Comparison of ENCODE assay signal across 15 cellular contexts in the genomic region with DNA sequence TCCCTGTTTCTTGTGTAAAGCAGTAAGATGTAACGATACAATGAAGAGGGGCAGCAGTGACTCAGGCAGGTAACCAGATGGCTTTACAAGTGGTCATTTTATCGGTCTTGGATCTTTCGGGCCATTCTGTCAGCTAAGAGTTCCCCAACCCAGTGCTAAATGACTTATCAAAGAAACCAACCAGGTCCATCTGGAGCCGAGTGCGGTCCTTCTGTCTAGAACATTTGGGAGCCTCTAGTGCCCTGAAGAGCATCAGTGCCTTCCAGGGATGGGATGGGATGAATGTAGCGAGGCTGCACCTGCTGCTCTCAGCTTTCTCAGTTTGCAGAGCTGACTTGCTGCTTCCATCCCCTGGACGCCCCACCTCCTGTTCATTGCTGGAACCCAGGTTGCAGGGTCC.
DNase-seq lines count a peak whose midpoint lies in the region; ATAC-seq and TF ChIP-seq lines count a peak whose summit lies in the region.
"Had no signal": no experiment of that assay in that cellular context is flagged by ENCODE, and none has a peak within 500 bp of the region (broad histone marks: within the 10 kb centered on the region; RNA-seq: fewer than 3 reads in every experiment).

No MANE protein-coding gene starts in this region.

- no peak for ATAC-seq in HG02588 (IDR thresholded peaks at IDR 0.05; ENCODE audit: unreplicated experiment)
- ATAC-seq: GM12878, HepG2 had no signal

- H4K20me1 ChIP-seq in BLaER1 treated with 17β-estradiol and CSF1 and Interleukin-3, amounts not matched to agents 10 nM and 100 nM: no peaks in the 10 kb centered on the region
- H4K20me1 ChIP-seq in OCI-LY1 (ENCODE audit: insufficient read depth, low read length): no peaks in the 10 kb centered on the region

- no peaks in the 10 kb centered on the region for H3K27me3 ChIP-seq in BLaER1 treated with 17β-estradiol and CSF1 and Interleukin-3, amounts not matched to agents 10 nM and 100 nM
- no peaks in the 10 kb centered on the region for H3K27me3 ChIP-seq in OCI-LY1 (ENCODE audit: insufficient read depth, low read length)

- no peaks in the 10 kb centered on the region for H3K9me2 ChIP-seq in OCI-LY1 (ENCODE audit: low read depth, low read length)

- peaks cover 0 to 66% (median 59%) of the 10 kb centered on the region in 10 experiments; a peak in 17 of 20 replicates for H3K4me1 ChIP-seq in BLaER1 treated with 17β-estradiol and CSF1 and Interleukin-3, amounts not matched to agents 10 nM and 100 nM
- peaks cover 83% of the 10 kb centered on the region for H3K4me1 ChIP-seq in OCI-LY1 (ENCODE audit: insufficient read depth, low read length, severe bottlenecking)
- H3K4me1 ChIP-seq: Caco-2 had no signal

- in situ Hi-C loops in G401 (cut with HindIII; ENCODE audit: low sequenced_read_pairs): no loop called here

- no peaks in the 10 kb centered on the region for H3K36me3 ChIP-seq in BLaER1 treated with 17β-estradiol and CSF1 and Interleukin-3, amounts not matched to agents 10 nM and 100 nM
- no peaks in the 10 kb centered on the region for H3K36me3 ChIP-seq in OCI-LY1 (ENCODE audit: insufficient read depth, low read length)

- TF ChIP-seq CTCF in OCI-LY1 (IDR thresholded peaks at IDR 0.05; ENCODE audit: low read length): no peak

- no peak overlapping the region for H3K27ac ChIP-seq in BLaER1 treated with 17β-estradiol and CSF1 and Interleukin-3, amounts not matched to agents 10 nM and 100 nM
- H3K27ac ChIP-seq in OCI-LY1 (ENCODE audit: low read depth, low read length, poor library complexity, severe bottlenecking): peak overlapping the region; percentile 99
- H3K27ac ChIP-seq: C4-2B, GM23248 had no signal

- H3K9me3 ChIP-seq in BLaER1 treated with 17β-estradiol and CSF1 and Interleukin-3, amounts not matched to agents 10 nM and 100 nM (replicated peaks in 1 of 11): peaks cover 0 to 45% (median 14%) of the 10 kb centered on the region in 11 experiments; a peak in 9 of 22 replicates
- H3K9me3 ChIP-seq in OCI-LY1 (ENCODE audit: low read length): no peaks in the 10 kb centered on the region
- H3K9me3 ChIP-seq: Caco-2 had no signal

- no peak overlapping the region for H3K9ac ChIP-seq in BLaER1 treated with 17β-estradiol and CSF1 and Interleukin-3, amounts not matched to agents 10 nM and 100 nM
- peak overlapping the region; percentile 72; the same call in 1 of the 2 replicates for H3K9ac ChIP-seq in OCI-LY1 (ENCODE audit: low read length)
- H3K9ac ChIP-seq: GM23248 had no signal

- peak; percentile 80 for DNase-seq in G401 (ENCODE audit: low spot score)
- no peak for DNase-seq in LoVo (ENCODE audit: low spot score)
- DNase-seq in SIG-M5 treated with dmso at 0.1 percent for 504 hours (lab: John Stamatoyannopoulos, UW; ENCODE audit: unreplicated experiment): no peak
- DNase-seq: Caco-2; CD4-positive, alpha-beta T cell; DMS79 treated with DMSO at 0.1 percent for 48 hours; GM23248; HCEC 1CT; KBM-7 had no signal

- H3F3A ChIP-seq in OCI-LY1 (ENCODE audit: insufficient read depth, low read length): no peaks in the 10 kb centered on the region

- no peak overlapping the region for H2AFZ ChIP-seq in OCI-LY1 (ENCODE audit: low read length)
- H2AFZ ChIP-seq: GM23248 had no signal

- H3K79me2 ChIP-seq in OCI-LY1 (ENCODE audit: insufficient read depth, low read length): no peaks in the 10 kb centered on the region

- H3K4me3 ChIP-seq in BLaER1 treated with 17β-estradiol and CSF1 and Interleukin-3, amounts not matched to agents 10 nM and 100 nM: no peak overlapping the region
- H3K4me3 ChIP-seq in OCI-LY1 (ENCODE audit: low read depth, low read length, poor library complexity, severe bottlenecking): no peak overlapping the region
- H3K4me3 ChIP-seq: GM12878, GM23248 had no signal

- H3K4me2 ChIP-seq in BLaER1 treated with 17β-estradiol and CSF1 and Interleukin-3, amounts not matched to agents 10 nM and 100 nM: peak overlapping the region in 6 of 11 experiments; percentile 74 to 94 (median 79); a peak in 11 of 22 replicates
- H3K4me2 ChIP-seq in OCI-LY1 (ENCODE audit: low read length): no peak overlapping the region
